In the genomic region with DNA sequence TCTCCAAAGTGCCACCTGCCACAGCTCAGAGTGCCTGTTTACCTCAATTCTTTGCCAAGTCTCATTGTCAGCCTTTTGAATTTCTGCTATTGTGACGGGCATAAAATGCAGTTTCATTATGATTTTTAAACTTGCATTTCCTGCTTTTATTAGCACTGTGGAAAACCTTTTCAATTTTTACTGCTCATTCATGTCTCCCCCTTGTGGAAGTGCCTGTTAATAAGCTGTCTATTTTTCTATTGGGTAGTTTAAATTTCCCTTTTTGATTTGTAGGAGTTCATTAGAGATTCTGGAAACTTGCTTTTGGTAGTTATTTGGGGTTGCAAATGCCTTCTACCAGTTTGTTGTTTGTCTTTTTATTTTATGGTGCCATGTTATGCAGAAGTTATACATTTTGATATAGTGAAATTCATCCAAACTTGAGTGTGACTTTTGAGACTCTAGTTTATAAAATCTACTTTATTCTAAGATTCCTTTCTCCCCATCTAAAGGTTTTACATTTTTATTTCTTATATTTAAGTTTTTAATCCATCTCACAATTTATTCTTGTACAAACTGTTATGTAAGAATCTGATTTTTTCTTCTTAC, we compare ENCODE assay signal across 8 cellular contexts. TPM values are rescaled to one million over a fixed set of nuclear protein-coding genes. Genes with fewer than 3 reads are reported as not detected.
A peak's percentile ranks its signal among the peaks of the same experiment; 100 is the strongest.
DNase-seq lines count a peak whose midpoint lies in the region; ATAC-seq and TF ChIP-seq lines count a peak whose summit lies in the region.

No MANE protein-coding gene starts in this region.

- no peaks in the 10 kb centered on the region for H3K4me1 ChIP-seq in Karpas-422 (ENCODE audit: low read length)
- H3K4me1 ChIP-seq in colonic mucosa = no peaks in the 10 kb centered on the region

- no peaks in the 10 kb centered on the region for H3K9me2 ChIP-seq in Karpas-422 (replicated peaks; ENCODE audit: insufficient read depth, low read length)

- in situ Hi-C loops in Caki2 (cut with HindIII; ENCODE audit: low pct_unique_long_range_greater_than_20kb, low sequenced_read_pairs) = no loop called here

- DNase-seq in Caki2 (ENCODE audit: low read depth) (peak; percentile 47), Karpas-422 (peak; percentile 58), colonic mucosa (no peak), midbrain (lab: John Stamatoyannopoulos, UW) (peak; percentile 44), NCI-H2107 (lab: John Stamatoyannopoulos, UW) (no peak)
- no peak for DNase-seq in stimulated activated naive CD4-positive, alpha-beta T cell (lab: John Stamatoyannopoulos, UW)

- no peaks in the 10 kb centered on the region for H3K9me3 ChIP-seq in Karpas-422 (ENCODE audit: low read length)
- H3K9me3 ChIP-seq in colonic mucosa = no peaks in the 10 kb centered on the region

- H3K4me2 ChIP-seq in Karpas-422 (ENCODE audit: low read depth, low read length, poor library complexity, severe bottlenecking) = no peak overlapping the region

- no peaks in the 10 kb centered on the region for H3K27me3 ChIP-seq in Karpas-422 (ENCODE audit: low read length)
- no peaks in the 10 kb centered on the region for H3K27me3 ChIP-seq in colonic mucosa

- intact Hi-C loops in colonic mucosa (cut with DNase I) = loop anchor here (10.0 kb wide), 1 partner anchor 225 kb away; no protein-coding TSS in a partner anchor

- H3K36me3 ChIP-seq in Karpas-422 (ENCODE audit: insufficient read depth, low read length) = no peaks in the 10 kb centered on the region
- H3K36me3 ChIP-seq in colonic mucosa = no peaks in the 10 kb centered on the region

- ATAC-seq in HG03108 (IDR thresholded peaks at IDR 0.05; ENCODE audit: unreplicated experiment) (no peak), GM19455 (IDR thresholded peaks at IDR 0.05; ENCODE audit: unreplicated experiment) (no peak)

- TF ChIP-seq CTCF in colonic mucosa (IDR thresholded peaks at IDR 0.05) = peak; percentile 25

- H3K79me2 ChIP-seq in Karpas-422 (ENCODE audit: low read length) = no peaks in the 10 kb centered on the region

- H3K27ac ChIP-seq in Karpas-422 (ENCODE audit: low read length) (no peak overlapping the region), colonic mucosa (no peak overlapping the region)

- no peak overlapping the region for H3K9ac ChIP-seq in Karpas-422 (ENCODE audit: low read length)
- no peak overlapping the region for H3K9ac ChIP-seq in colonic mucosa (ENCODE audit: low read depth in 2 of 2, low read length in 2 of 2)

- no peaks in the 10 kb centered on the region for H4K20me1 ChIP-seq in Karpas-422 (ENCODE audit: insufficient read depth, low read depth, low read length)

- no peak overlapping the region for H3K4me3 ChIP-seq in Karpas-422 (ENCODE audit: low read length)
- no peak overlapping the region for H3K4me3 ChIP-seq in colonic mucosa

- no peak overlapping the region for H2AFZ ChIP-seq in Karpas-422 (ENCODE audit: low read length)

RNA-seq across cellular contexts. Expression of gene FRMD4B, which starts 53.9 kb away (rescaled TPM):
- total RNA-seq in Caki2 (2014; rRNA removed; shearing (Covaris generic); ENCODE audit: low replicate concordance) = 6.0 and 17.4 TPM in 2 replicates
- total RNA-seq in Karpas-422 (2014; rRNA removed; shearing (Covaris generic); ENCODE audit: low replicate concordance) = not detected in 2 replicates
- total RNA-seq in colonic mucosa = 10 to 100 TPM; 13.5 to 21.1 TPM

Comparison
In these comparisons a context has a peak if more than half of its experiments do, and no peak if none do; other contexts are left out.
1. DNase-seq: peak in Caki2 (single experiment), Karpas-422 (single experiment) and midbrain (single experiment); none in colonic mucosa (single experiment), stimulated activated naive CD4-positive, alpha-beta T cell (0 of 6) and NCI-H2107 (single experiment).